In genomic region chr6:22892452-22892851, GRCh38 we compare ENCODE assay signal across 11 cellular contexts.
A peak's percentile ranks its signal among the peaks of the same experiment; 100 is the strongest.
DNase-seq lines count a peak whose midpoint lies in the region; ATAC-seq and TF ChIP-seq lines count a peak whose summit lies in the region.
"Had no signal": no experiment of that assay in that cellular context is flagged by ENCODE, and none has a peak within 500 bp of the region (broad histone marks: within the 10 kb centered on the region; RNA-seq: fewer than 3 reads in every experiment).

No MANE protein-coding gene starts in this region.

- no peaks in the 10 kb centered on the region for H3K79me1 ChIP-seq in mesendoderm (ENCODE audit: low read length)

- H3K18ac ChIP-seq in mesendoderm (ENCODE audit: low read length): no peak overlapping the region

- H3K4me1 Mint-ChIP-seq in T-helper 17 cell: no peaks in the 10 kb centered on the region

- H3K27ac ChIP-seq in A673 (ENCODE audit: low read depth, low read length, poor library complexity, severe bottlenecking) (no peak overlapping the region), mesendoderm (ENCODE audit: low read depth, low read length) (no peak overlapping the region)
- H3K27ac ChIP-seq: BLaER1, right lobe of liver had no signal

- H3K27me3 ChIP-seq in A673 (replicated peaks; ENCODE audit: insufficient read depth, low read depth, low read length, poor library complexity) (no peaks in the 10 kb centered on the region), MG63 (no peaks in the 10 kb centered on the region), mesendoderm (ENCODE audit: insufficient read depth, low read length, poor library complexity) (no peaks in the 10 kb centered on the region)
- H3K27me3 ChIP-seq: BLaER1, right lobe of liver had no signal

- no peak overlapping the region for H2BK15ac ChIP-seq in mesendoderm (replicated peaks; ENCODE audit: low read depth)

- no peak overlapping the region for H3K23ac ChIP-seq in mesendoderm (ENCODE audit: low read length)

- H3K4me1 ChIP-seq in A673 (ENCODE audit: insufficient read depth, low read length, poor library complexity, severe bottlenecking) (no peaks in the 10 kb centered on the region), mesendoderm (ENCODE audit: control insufficient read depth, low read depth, low read length) (no peaks in the 10 kb centered on the region)
- H3K4me1 ChIP-seq: BLaER1, right lobe of liver had no signal

- H3K4ac ChIP-seq in mesendoderm (ENCODE audit: low read depth, low read length): peak overlapping the region; percentile 36

- intact Hi-C loops in A673 (cut with micrococcal nuclease; ENCODE audit: unreplicated experiment): no loop called here

- H3K9me3 ChIP-seq in A673 (ENCODE audit: low read depth, low read length, poor library complexity, severe bottlenecking) (no peaks in the 10 kb centered on the region), MG63 (no peaks in the 10 kb centered on the region), T-helper 17 cell (ENCODE audit: control insufficient read depth, low read length, poor library complexity, severe bottlenecking) (no peaks in the 10 kb centered on the region)
- H3K9me3 ChIP-seq: BLaER1, right lobe of liver had no signal

- no peak overlapping the region for H2BK5ac ChIP-seq in mesendoderm (ENCODE audit: low read length)

- no peak overlapping the region for H2AK5ac ChIP-seq in mesendoderm (ENCODE audit: low read length)

- no peak overlapping the region for H4K8ac ChIP-seq in mesendoderm (ENCODE audit: low read depth, low read length)

- no peak for ATAC-seq in GM18907 (IDR thresholded peaks at IDR 0.05; ENCODE audit: unreplicated experiment)
- no peak for ATAC-seq in HG03045 (IDR thresholded peaks at IDR 0.05; ENCODE audit: unreplicated experiment)
- no peak for ATAC-seq in T-helper 17 cell

- H3K36me3 Mint-ChIP-seq in T-helper 17 cell (ENCODE audit: low read depth): no peaks in the 10 kb centered on the region

- H4K5ac ChIP-seq in mesendoderm (ENCODE audit: low read length): no peak overlapping the region

- CTCF ChIA-PET in A673 (lab: Charles Lee): no interaction called here

- H3K36me3 ChIP-seq in A673 (ENCODE audit: insufficient read depth, low read length, poor library complexity, severe bottlenecking): no peaks in the 10 kb centered on the region
- no peaks in the 10 kb centered on the region for H3K36me3 ChIP-seq in MG63
- no peaks in the 10 kb centered on the region for H3K36me3 ChIP-seq in mesendoderm (ENCODE audit: control insufficient read depth, insufficient read depth, low read length)
- H3K36me3 ChIP-seq: BLaER1, right lobe of liver had no signal

- H3K4me3 Mint-ChIP-seq in T-helper 17 cell: no peak overlapping the region
- H3K4me3 Mint-ChIP-seq: activated T-helper 1 cell treated with anti-CD3 and anti-CD28 coated beads, Interleukin-12 subunit alpha, Interleukin-12 subunit beta, Interleukin-2, Interleukin-4 antibody, amounts not matched to agents 30 ng/mL and 10 ng/mL and 1 ng/mL, durations not matched to agents 14 hours and 24 hours and 36 hours had no signal

- H3K27me3 Mint-ChIP-seq in T-helper 17 cell: no peaks in the 10 kb centered on the region

- DNase-seq in A673 (ENCODE audit: low spot score): peak; percentile 41
- DNase-seq in MG63: peak; percentile 8
- DNase-seq in dermis microvascular lymphatic vessel endothelial cell (ENCODE audit: low read depth in 2 of 2): peak; percentile 69 to 92
- peak; percentile 53 for DNase-seq in mesendoderm
- no peak for DNase-seq in NCI-H2029 treated with DMSO at 0.1 percent for 48 hours (lab: John Stamatoyannopoulos, UW)
- no peak for DNase-seq in T-helper 17 cell
- DNase-seq: right lobe of liver had no signal

- no peak overlapping the region for H3K4me3 ChIP-seq in A673 (ENCODE audit: low read depth, low read length, poor library complexity, severe bottlenecking)
- no peak overlapping the region for H3K4me3 ChIP-seq in MG63
- H3K4me3 ChIP-seq in mesendoderm (ENCODE audit: low read length): no peak overlapping the region
- H3K4me3 ChIP-seq: BLaER1, right lobe of liver had no signal

- no CpG with 5 or more reads among the region's 2 CpGs for whole genome bisulfite sequencing in mesendoderm (ENCODE audit: extremely low coverage, insufficient coverage, low lambda C conversion rate)

- no peak overlapping the region for H3K27ac Mint-ChIP-seq in T-helper 17 cell
- H3K27ac Mint-ChIP-seq: activated T-helper 1 cell treated with anti-CD3 and anti-CD28 coated beads, Interleukin-12 subunit alpha, Interleukin-12 subunit beta, Interleukin-2, Interleukin-4 antibody, amounts not matched to agents 30 ng/mL and 10 ng/mL and 1 ng/mL, durations not matched to agents 14 hours and 24 hours and 36 hours had no signal

- no peak overlapping the region for H3K9ac ChIP-seq in mesendoderm (ENCODE audit: low read length)
- H3K9ac ChIP-seq: BLaER1 had no signal

- no peak overlapping the region for H3K56ac ChIP-seq in mesendoderm (ENCODE audit: low read length)

- BruUV-seq in A673 (replicated peaks; lab: Mats Ljungman, UMichigan): no TSS peak

- POLR2A ChIA-PET in A673 (lab: Charles Lee; ENCODE audit: low non-redundant PET): no interaction called here

- no peak for TF ChIP-seq CTCF in A673 (conservative IDR thresholded peaks at IDR 0.05; ENCODE audit: low read depth, low read length)

- H2BK120ac ChIP-seq in mesendoderm (ENCODE audit: low read depth, low read length): no peak overlapping the region

- H3K79me2 ChIP-seq in mesendoderm (ENCODE audit: control insufficient read depth, insufficient read depth, low read length): no peaks in the 10 kb centered on the region

- no peak overlapping the region for H3K4me2 ChIP-seq in mesendoderm (ENCODE audit: low read length)
- H3K4me2 ChIP-seq: BLaER1 had no signal

Comparison
In these comparisons a context has a peak if more than half of its experiments do, and no peak if none do; other contexts are left out.
1. DNase-seq: peak in A673 (single experiment), MG63 (single experiment), dermis microvascular lymphatic vessel endothelial cell (2 of 2) and mesendoderm (single experiment); none in NCI-H2029 treated with DMSO at 0.1 percent for 48 hours (single experiment) and T-helper 17 cell (0 of 3).